In the genomic region with DNA sequence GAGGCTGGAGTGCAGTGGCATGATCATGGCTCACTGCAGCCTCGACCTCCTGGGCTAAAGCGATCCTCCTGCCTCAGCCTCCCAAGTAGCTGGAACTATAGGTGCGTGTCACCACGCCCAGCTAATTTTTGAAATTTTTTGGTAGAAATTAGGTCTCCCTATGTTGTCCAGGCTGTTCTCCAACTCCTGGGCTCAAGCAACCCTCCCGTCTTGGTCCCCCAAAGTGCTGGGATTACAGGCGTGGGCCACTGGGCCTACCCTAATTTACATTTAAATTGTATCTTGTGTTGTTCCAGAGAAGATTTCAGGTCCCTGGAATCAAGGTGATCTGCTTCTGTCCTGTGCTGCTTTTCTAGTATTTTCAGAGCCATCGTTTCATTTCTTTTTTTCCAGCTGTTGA, we compare ENCODE assay signal across 1 cellular context.
TF ChIP-seq lines count a peak whose summit lies in the region.

No MANE protein-coding gene starts in this region.

TF ChIP-seq in GM23338, 12 proteins besides CTCF, POLR2A, EP300 and RAD21 (continued from another document):
- TF ChIP-seq, protein P1, sequence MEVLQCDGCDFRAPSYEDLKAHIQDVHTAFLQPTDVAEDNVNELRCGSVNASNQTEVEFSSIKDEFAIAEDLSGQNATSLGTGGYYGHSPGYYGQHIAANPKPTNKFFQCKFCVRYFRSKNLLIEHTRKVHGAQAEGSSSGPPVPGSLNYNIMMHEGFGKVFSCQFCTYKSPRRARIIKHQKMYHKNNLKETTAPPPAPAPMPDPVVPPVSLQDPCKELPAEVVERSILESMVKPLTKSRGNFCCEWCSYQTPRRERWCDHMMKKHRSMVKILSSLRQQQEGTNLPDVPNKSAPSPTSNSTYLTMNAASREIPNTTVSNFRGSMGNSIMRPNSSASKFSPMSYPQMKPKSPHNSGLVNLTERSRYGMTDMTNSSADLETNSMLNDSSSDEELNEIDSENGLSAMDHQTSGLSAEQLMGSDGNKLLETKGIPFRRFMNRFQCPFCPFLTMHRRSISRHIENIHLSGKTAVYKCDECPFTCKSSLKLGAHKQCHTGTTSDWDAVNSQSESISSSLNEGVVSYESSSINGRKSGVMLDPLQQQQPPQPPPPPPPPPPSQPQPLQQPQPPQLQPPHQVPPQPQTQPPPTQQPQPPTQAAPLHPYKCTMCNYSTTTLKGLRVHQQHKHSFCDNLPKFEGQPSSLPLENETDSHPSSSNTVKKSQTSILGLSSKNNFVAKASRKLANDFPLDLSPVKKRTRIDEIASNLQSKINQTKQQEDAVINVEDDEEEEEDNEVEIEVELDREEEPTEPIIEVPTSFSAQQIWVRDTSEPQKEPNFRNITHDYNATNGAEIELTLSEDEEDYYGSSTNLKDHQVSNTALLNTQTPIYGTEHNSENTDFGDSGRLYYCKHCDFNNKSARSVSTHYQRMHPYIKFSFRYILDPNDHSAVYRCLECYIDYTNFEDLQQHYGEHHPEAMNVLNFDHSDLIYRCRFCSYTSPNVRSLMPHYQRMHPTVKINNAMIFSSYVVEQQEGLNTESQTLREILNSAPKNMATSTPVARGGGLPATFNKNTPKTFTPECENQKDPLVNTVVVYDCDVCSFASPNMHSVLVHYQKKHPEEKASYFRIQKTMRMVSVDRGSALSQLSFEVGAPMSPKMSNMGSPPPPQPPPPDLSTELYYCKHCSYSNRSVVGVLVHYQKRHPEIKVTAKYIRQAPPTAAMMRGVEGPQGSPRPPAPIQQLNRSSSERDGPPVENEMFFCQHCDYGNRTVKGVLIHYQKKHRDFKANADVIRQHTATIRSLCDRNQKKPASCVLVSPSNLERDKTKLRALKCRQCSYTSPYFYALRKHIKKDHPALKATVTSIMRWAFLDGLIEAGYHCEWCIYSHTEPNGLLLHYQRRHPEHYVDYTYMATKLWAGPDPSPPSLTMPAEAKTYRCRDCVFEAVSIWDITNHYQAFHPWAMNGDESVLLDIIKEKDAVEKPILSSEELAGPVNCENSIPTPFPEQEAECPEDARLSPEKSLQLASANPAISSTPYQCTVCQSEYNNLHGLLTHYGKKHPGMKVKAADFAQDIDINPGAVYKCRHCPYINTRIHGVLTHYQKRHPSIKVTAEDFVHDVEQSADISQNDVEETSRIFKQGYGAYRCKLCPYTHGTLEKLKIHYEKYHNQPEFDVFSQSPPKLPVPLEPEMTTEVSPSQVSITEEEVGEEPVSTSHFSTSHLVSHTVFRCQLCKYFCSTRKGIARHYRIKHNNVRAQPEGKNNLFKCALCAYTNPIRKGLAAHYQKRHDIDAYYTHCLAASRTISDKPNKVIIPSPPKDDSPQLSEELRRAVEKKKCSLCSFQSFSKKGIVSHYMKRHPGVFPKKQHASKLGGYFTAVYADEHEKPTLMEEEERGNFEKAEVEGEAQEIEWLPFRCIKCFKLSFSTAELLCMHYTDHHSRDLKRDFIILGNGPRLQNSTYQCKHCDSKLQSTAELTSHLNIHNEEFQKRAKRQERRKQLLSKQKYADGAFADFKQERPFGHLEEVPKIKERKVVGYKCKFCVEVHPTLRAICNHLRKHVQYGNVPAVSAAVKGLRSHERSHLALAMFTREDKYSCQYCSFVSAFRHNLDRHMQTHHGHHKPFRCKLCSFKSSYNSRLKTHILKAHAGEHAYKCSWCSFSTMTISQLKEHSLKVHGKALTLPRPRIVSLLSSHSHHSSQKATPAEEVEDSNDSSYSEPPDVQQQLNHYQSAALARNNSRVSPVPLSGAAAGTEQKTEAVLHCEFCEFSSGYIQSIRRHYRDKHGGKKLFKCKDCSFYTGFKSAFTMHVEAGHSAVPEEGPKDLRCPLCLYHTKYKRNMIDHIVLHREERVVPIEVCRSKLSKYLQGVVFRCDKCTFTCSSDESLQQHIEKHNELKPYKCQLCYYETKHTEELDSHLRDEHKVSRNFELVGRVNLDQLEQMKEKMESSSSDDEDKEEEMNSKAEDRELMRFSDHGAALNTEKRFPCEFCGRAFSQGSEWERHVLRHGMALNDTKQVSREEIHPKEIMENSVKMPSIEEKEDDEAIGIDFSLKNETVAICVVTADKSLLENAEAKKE (CRISPR knock-in tag; IDR thresholded peaks at IDR 0.05), result no peak
- TF ChIP-seq POLR2AphosphoS5 (IDR thresholded peaks at IDR 0.05; ENCODE audit: low read depth) (no peak), JUNB (IDR thresholded peaks at IDR 0.05; ENCODE audit: unreplicated experiment) (no peak), CREB1 (CRISPR knock-in tag; IDR thresholded peaks at IDR 0.05; ENCODE audit: low read depth) (no peak), STAT1 (IDR thresholded peaks at IDR 0.05; ENCODE audit: unreplicated experiment) (no peak), NANOG (IDR thresholded peaks at IDR 0.05; ENCODE audit: borderline replicate concordance) (no peak), EZH2phosphoT487 (IDR thresholded peaks at IDR 0.05; ENCODE audit: unreplicated experiment) (no peak), EZH2 (IDR thresholded peaks at IDR 0.05; ENCODE audit: low read depth, unreplicated experiment) (no peak)
- TF ChIP-seq, protein P2, sequence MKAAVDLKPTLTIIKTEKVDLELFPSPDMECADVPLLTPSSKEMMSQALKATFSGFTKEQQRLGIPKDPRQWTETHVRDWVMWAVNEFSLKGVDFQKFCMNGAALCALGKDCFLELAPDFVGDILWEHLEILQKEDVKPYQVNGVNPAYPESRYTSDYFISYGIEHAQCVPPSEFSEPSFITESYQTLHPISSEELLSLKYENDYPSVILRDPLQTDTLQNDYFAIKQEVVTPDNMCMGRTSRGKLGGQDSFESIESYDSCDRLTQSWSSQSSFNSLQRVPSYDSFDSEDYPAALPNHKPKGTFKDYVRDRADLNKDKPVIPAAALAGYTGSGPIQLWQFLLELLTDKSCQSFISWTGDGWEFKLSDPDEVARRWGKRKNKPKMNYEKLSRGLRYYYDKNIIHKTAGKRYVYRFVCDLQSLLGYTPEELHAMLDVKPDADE (IDR thresholded peaks at IDR 0.05), result no peak
